Comparison of ENCODE assay signal across 15 cellular contexts in the genomic region with DNA sequence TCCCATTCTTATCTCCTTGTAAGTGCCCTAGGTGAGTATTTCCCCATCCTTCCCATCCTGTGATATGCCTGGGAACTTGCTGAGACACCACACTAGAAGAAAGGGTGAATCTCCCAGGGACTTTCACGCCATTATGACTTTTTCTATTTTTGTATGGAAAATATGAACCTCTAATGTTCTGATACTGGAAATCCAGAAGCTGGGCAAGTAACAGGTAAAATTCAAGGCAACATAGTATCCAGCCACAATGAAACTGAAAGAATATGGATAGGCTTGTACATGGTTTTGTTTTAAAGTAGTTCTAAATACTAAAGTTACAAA.
DNase-seq lines count a peak whose midpoint lies in the region; FAIRE-seq and TF ChIP-seq lines count a peak whose summit lies in the region.
"Had no signal": no experiment of that assay in that cellular context is flagged by ENCODE, and none has a peak within 500 bp of the region (broad histone marks: within the 10 kb centered on the region; RNA-seq: fewer than 3 reads in every experiment).

No MANE protein-coding gene starts in this region.

- POLR2A ChIA-PET in Caco-2 (lab: Charles Lee) = no interaction called here
- POLR2A ChIA-PET in HEK293 (lab: Yijun Ruan, JAX) = no interaction called here

- H3K27me3 Mint-ChIP-seq in Caco-2 (ENCODE audit: insufficient read depth, unreplicated experiment) (no peaks in the 10 kb centered on the region), astrocyte (ENCODE audit: low read depth, unreplicated experiment) (no peaks in the 10 kb centered on the region)

- no peak overlapping the region for H2AFZ ChIP-seq in astrocyte (ENCODE audit: low read depth, low read length)
- no peak overlapping the region for H2AFZ ChIP-seq in trophoblast cell (ENCODE audit: insufficient read depth, low read length, poor library complexity)

- no peak for FAIRE-seq in astrocyte (lab: Jason Lieb, UNC)
- FAIRE-seq: GM12878, GM18507 had no signal

- no peaks in the 10 kb centered on the region for H3K9me3 ChIP-seq in Caco-2
- H3K9me3 ChIP-seq in HEK293 (ENCODE audit: control insufficient read depth, insufficient read depth, low read depth, low read length) = no peaks in the 10 kb centered on the region
- no peaks in the 10 kb centered on the region for H3K9me3 ChIP-seq in astrocyte (ENCODE audit: insufficient read depth, low read depth, low read length)
- H3K9me3 ChIP-seq in trophoblast cell (ENCODE audit: insufficient read depth, low read depth, low read length) = no peaks in the 10 kb centered on the region
- H3K9me3 ChIP-seq in adrenal gland (replicated peaks in 1 of 3) = no peaks in the 10 kb centered on the region
- H3K9me3 ChIP-seq: HAP-1 had no signal

- H3K36me3 ChIP-seq in Caco-2 (ENCODE audit: control insufficient read depth, insufficient read depth, low read length) = no peaks in the 10 kb centered on the region
- H3K36me3 ChIP-seq in HEK293 (ENCODE audit: control insufficient read depth in 2 of 2, insufficient read depth in 1 of 2, low read length in 2 of 2) = no peaks in the 10 kb centered on the region
- no peaks in the 10 kb centered on the region for H3K36me3 ChIP-seq in astrocyte (ENCODE audit: insufficient read depth, low read length)
- no peaks in the 10 kb centered on the region for H3K36me3 ChIP-seq in trophoblast cell (ENCODE audit: control insufficient read depth in 1 of 2, insufficient read depth in 2 of 2, low read length in 2 of 2)
- H3K36me3 ChIP-seq in adrenal gland (replicated peaks in 1 of 2) = no peaks in the 10 kb centered on the region
- H3K36me3 ChIP-seq: BLaER1, HAP-1 had no signal

- H3K36me3 Mint-ChIP-seq in Caco-2 (ENCODE audit: insufficient read depth, unreplicated experiment) (peaks cover 4% of the 10 kb centered on the region), astrocyte (ENCODE audit: low read depth, unreplicated experiment) (no peaks in the 10 kb centered on the region)

- H4K12ac ChIP-seq in trophoblast cell (ENCODE audit: low read depth, low read length) = no peak overlapping the region

- no peaks in the 10 kb centered on the region for H3K27me3 ChIP-seq in Caco-2 (replicated peaks; ENCODE audit: control insufficient read depth, insufficient read depth, low read length)
- H3K27me3 ChIP-seq in astrocyte (ENCODE audit: insufficient read depth, low read length) = no peaks in the 10 kb centered on the region
- H3K27me3 ChIP-seq in trophoblast cell (ENCODE audit: insufficient read depth, low read length) = no peaks in the 10 kb centered on the region
- H3K27me3 ChIP-seq in adrenal gland = no peaks in the 10 kb centered on the region
- H3K27me3 ChIP-seq: BLaER1 had no signal

- H3K79me1 ChIP-seq in trophoblast cell (ENCODE audit: low read length) = peaks cover 4% of the 10 kb centered on the region

- BruUV-seq in Caco-2 (replicated peaks; lab: Mats Ljungman, UMichigan) = TSS peak; percentile 96

- H4K8ac ChIP-seq in trophoblast cell (ENCODE audit: low read depth, low read length) = no peak overlapping the region

- H3K23ac ChIP-seq in trophoblast cell (ENCODE audit: low read length) = no peak overlapping the region

- H3K9me3 Mint-ChIP-seq in Caco-2 (ENCODE audit: unreplicated experiment) = no peaks in the 10 kb centered on the region
- no peaks in the 10 kb centered on the region for H3K9me3 Mint-ChIP-seq in astrocyte (ENCODE audit: unreplicated experiment)

- H2BK12ac ChIP-seq in trophoblast cell (ENCODE audit: low read length) = no peak overlapping the region

- H3K4me2 ChIP-seq in astrocyte (ENCODE audit: low read length) = peak overlapping the region; percentile 33
- H3K4me2 ChIP-seq in trophoblast cell (ENCODE audit: low read length) = peak overlapping the region; percentile 33

- no peak overlapping the region for H3K4me3 ChIP-seq in Caco-2 (ENCODE audit: low read depth, low read length)
- H3K4me3 ChIP-seq in HEK293 (ENCODE audit: low read depth, low read length) = no peak overlapping the region
- no peak overlapping the region for H3K4me3 ChIP-seq in astrocyte (ENCODE audit: insufficient read depth, low read depth, low read length)
- no peak overlapping the region for H3K4me3 ChIP-seq in trophoblast cell (ENCODE audit: low read depth, low read length)
- H3K4me3 ChIP-seq in adrenal gland = no peak overlapping the region
- H3K4me3 ChIP-seq: BLaER1, GM12878, HAP-1 had no signal

- H3K4ac ChIP-seq in trophoblast cell (ENCODE audit: low read depth, low read length) = no peak overlapping the region

- no peak overlapping the region for H2BK5ac ChIP-seq in trophoblast cell (ENCODE audit: low read depth, low read length, poor library complexity)

- H3K4me3 Mint-ChIP-seq in Caco-2 (ENCODE audit: unreplicated experiment) (peak overlapping the region; percentile 51), astrocyte (ENCODE audit: unreplicated experiment) (no peak overlapping the region)

- no peak overlapping the region for H4K91ac ChIP-seq in trophoblast cell (ENCODE audit: low read depth, low read length)

- TF ChIP-seq CTCF in Caco-2 (IDR thresholded peaks at IDR 0.05; ENCODE audit: insufficient read depth in 1 of 2, low read depth in 1 of 2, low read length in 1 of 2, severe bottlenecking in 1 of 2, unreplicated experiment in 1 of 2) (no peak), HEK293 (tag by site-specific recombination; IDR thresholded peaks at IDR 0.05) (no peak), astrocyte (IDR thresholded peaks at IDR 0.05; ENCODE audit: insufficient read depth, low read depth, low read length) (no peak), adrenal gland (IDR thresholded peaks at IDR 0.05) (no peak)

- H3K14ac ChIP-seq in trophoblast cell (ENCODE audit: low read length) = no peak overlapping the region

- no peak overlapping the region for H3K27ac ChIP-seq in HEK293 (ENCODE audit: extremely low read depth, low read depth, low read length)
- no peak overlapping the region for H3K27ac ChIP-seq in astrocyte (ENCODE audit: low read depth, low read length)
- H3K27ac ChIP-seq in trophoblast cell (ENCODE audit: low read depth, low read length) = no peak overlapping the region
- no peak overlapping the region for H3K27ac ChIP-seq in adrenal gland
- H3K27ac ChIP-seq: BLaER1 had no signal

- H3K4me1 Mint-ChIP-seq in Caco-2 (ENCODE audit: low read depth, unreplicated experiment) (peaks cover 53% of the 10 kb centered on the region), astrocyte (ENCODE audit: low read depth, unreplicated experiment) (peaks cover 17% of the 10 kb centered on the region)

- H2BK120ac ChIP-seq in trophoblast cell (ENCODE audit: insufficient read depth, low read length, poor library complexity) = no peak overlapping the region

- no CpG with 5 or more reads among the region's 1 CpG for WGBS in trophoblast cell (ENCODE audit: extremely low coverage, insufficient coverage, insufficient read length)
- WGBS in adrenal gland, 4 donors = 81 to 95% (median 93%) methylated on average over 1 of the region's 1 CpG

- H3K27ac Mint-ChIP-seq in Caco-2 (ENCODE audit: unreplicated experiment) (peak overlapping the region; percentile 89), astrocyte (ENCODE audit: unreplicated experiment) (peak overlapping the region; percentile 58)

- H3K4me1 ChIP-seq in Caco-2 = peaks cover 68% of the 10 kb centered on the region
- H3K4me1 ChIP-seq in HEK293 (ENCODE audit: control insufficient read depth, insufficient read depth, low read length) = peaks cover 5% of the 10 kb centered on the region; the same call in 1 of the 2 replicates
- peaks cover 13% of the 10 kb centered on the region for H3K4me1 ChIP-seq in astrocyte (ENCODE audit: insufficient read depth, low read length)
- H3K4me1 ChIP-seq in trophoblast cell (ENCODE audit: control insufficient read depth in 1 of 2, insufficient read depth in 2 of 2, low read length in 2 of 2) = peaks cover 5% of the 10 kb centered on the region in 2 experiments
- no peaks in the 10 kb centered on the region for H3K4me1 ChIP-seq in adrenal gland (replicated peaks in 1 of 2)
- H3K4me1 ChIP-seq: HAP-1 had no signal

- H4K20me1 ChIP-seq in astrocyte (ENCODE audit: insufficient read depth, low read length) = no peaks in the 10 kb centered on the region
- H4K20me1 ChIP-seq: BLaER1 had no signal

- H3K9ac ChIP-seq in astrocyte (ENCODE audit: low read length) = no peak overlapping the region
- H3K9ac ChIP-seq in trophoblast cell (ENCODE audit: low read length) = no peak overlapping the region
- H3K9ac ChIP-seq: BLaER1 had no signal

- no peak overlapping the region for H2AK5ac ChIP-seq in trophoblast cell (ENCODE audit: low read length)

- CTCF ChIA-PET in Caco-2 (lab: Charles Lee) (no interaction called here), HEK293 (lab: Yijun Ruan, JAX) (no interaction called here)

- H3K18ac ChIP-seq in trophoblast cell (ENCODE audit: low read length) = no peak overlapping the region

- TF ChIP-seq POLR2A in adrenal gland (IDR thresholded peaks at IDR 0.05) = no peak

- DNase-seq in Caco-2 (no peak), astrocyte (ENCODE audit: low read depth) (no peak), trophoblast cell (no peak), dermis blood vessel endothelial cell (no peak), NCI-H146 treated with DMSO at 0.1 percent for 48 hours (lab: John Stamatoyannopoulos, UW; ENCODE audit: unreplicated experiment) (no peak), adrenal gland (no peak)
- DNase-seq: NCI-H1048, NCI-H1694, NCI-H526 treated with DMSO at 0.1 percent for 48 hours, Right ventricle myocardium superior had no signal

- intact Hi-C loops in Caco-2 (cut with micrococcal nuclease; ENCODE audit: unreplicated experiment) = loop anchor here (1.0 to 5.0 kb wide), 10 partner anchors 27 to 231 kb away; partner anchors contain the start of gene NR3C1
- intact Hi-C loops in adrenal gland (cut with DNase I) = no loop called here

- H3K79me2 ChIP-seq in astrocyte (ENCODE audit: insufficient read depth, low read length) (no peaks in the 10 kb centered on the region), trophoblast cell (ENCODE audit: control insufficient read depth, insufficient read depth, low read length, poor library complexity) (no peaks in the 10 kb centered on the region)

TF ChIP-seq in HEK293, 187 proteins besides CTCF, POLR2A, EP300 and RAD21:
- TF ChIP-seq ZSCAN4 (tag by site-specific recombination; IDR thresholded peaks at IDR 0.05) (no peak), PRDM1 (tag by site-specific recombination; IDR thresholded peaks at IDR 0.05) (0 out of 2 replicates have a peak, but pooled peaks have one; percentile 56)
